Comparison of ENCODE assay signal across 9 cellular contexts in genomic region chr10:93542358-93542791, GRCh38. TPM values are rescaled to one million over a fixed set of nuclear protein-coding genes. Genes with fewer than 3 reads are reported as not detected.
DNase-seq lines count a peak whose midpoint lies in the region; ATAC-seq, FAIRE-seq and TF ChIP-seq lines count a peak whose summit lies in the region.
"Had no signal": no experiment of that assay in that cellular context is flagged by ENCODE, and none has a peak within 500 bp of the region (broad histone marks: within the 10 kb centered on the region; RNA-seq: fewer than 3 reads in every experiment).

No MANE protein-coding gene starts in this region.

- H3K27me3 ChIP-seq in endothelial cell of umbilical vein (ENCODE audit: control insufficient read depth in 2 of 2, insufficient read depth in 2 of 2, low read length in 2 of 2), result no peaks in the 10 kb centered on the region
- H3K27me3 ChIP-seq in osteoblast (ENCODE audit: insufficient read depth, low read length), result no peaks in the 10 kb centered on the region
- H3K27me3 ChIP-seq: upper lobe of left lung had no signal

- ATAC-seq in HG03175 (IDR thresholded peaks at IDR 0.05; ENCODE audit: unreplicated experiment) (no peak), GM18502 (IDR thresholded peaks at IDR 0.05; ENCODE audit: poor library complexity, unreplicated experiment) (no peak), GM18861 (IDR thresholded peaks at IDR 0.05; ENCODE audit: unreplicated experiment) (no peak)

- TF ChIP-seq CTCF in endothelial cell of umbilical vein (IDR thresholded peaks at IDR 0.05; ENCODE audit: extremely low read depth in 1 of 2, insufficient read depth in 1 of 2, low read depth in 1 of 2, low read length in 2 of 2), result no peak
- peak; percentile 1 for TF ChIP-seq CTCF in osteoblast (IDR thresholded peaks at IDR 0.05; ENCODE audit: extremely low read depth, low read depth, low read length)

- H4K20me1 ChIP-seq in endothelial cell of umbilical vein (replicated peaks; ENCODE audit: control insufficient read depth, extremely low read depth, insufficient read depth, low read length) (no peaks in the 10 kb centered on the region), osteoblast (ENCODE audit: insufficient read depth, low read length) (no peaks in the 10 kb centered on the region)

- H3K9me3 ChIP-seq in endothelial cell of umbilical vein (replicated peaks; ENCODE audit: control insufficient read depth, insufficient read depth, low read length) (no peaks in the 10 kb centered on the region), osteoblast (ENCODE audit: low read depth, low read length) (no peaks in the 10 kb centered on the region)
- H3K9me3 ChIP-seq: upper lobe of left lung had no signal

- intact Hi-C loops in endothelial cell of umbilical vein (cut with micrococcal nuclease), result no loop called here

- H2AFZ ChIP-seq in endothelial cell of umbilical vein (ENCODE audit: low read depth, low read length) (peak overlapping the region; percentile 65), osteoblast (ENCODE audit: low read length) (peak overlapping the region; percentile 57)

- no peaks in the 10 kb centered on the region for H3K79me2 ChIP-seq in endothelial cell of umbilical vein (ENCODE audit: control insufficient read depth, insufficient read depth, low read length)
- H3K79me2 ChIP-seq in osteoblast (ENCODE audit: insufficient read depth, low read length), result no peaks in the 10 kb centered on the region

- H3K4me2 ChIP-seq in endothelial cell of umbilical vein (ENCODE audit: insufficient read depth, low read length), result peak overlapping the region; percentile 78
- peak overlapping the region; percentile 82 for H3K4me2 ChIP-seq in osteoblast (ENCODE audit: insufficient read depth, low read length)

- no peak overlapping the region for H3K27ac ChIP-seq in endothelial cell of umbilical vein (ENCODE audit: insufficient read depth, low read depth, low read length)
- no peak overlapping the region for H3K27ac ChIP-seq in osteoblast (ENCODE audit: low read depth, low read length)
- H3K27ac ChIP-seq: upper lobe of left lung had no signal

- TF ChIP-seq POLR2A in endothelial cell of umbilical vein (IDR thresholded peaks at IDR 0.05; ENCODE audit: low read depth, low read length), result no peak

- DNase-seq in DMS153 (lab: John Stamatoyannopoulos, UW) (peak; percentile 70), NCI-H345 (lab: John Stamatoyannopoulos, UW) (peak; percentile 71), endothelial cell of umbilical vein (ENCODE audit: low read depth, low spot score) (peak; percentile 53), osteoblast (ENCODE audit: insufficient read length, low spot score, missing footprints) (peak; percentile 71)
- no peak for DNase-seq in activated naive CD4-positive, alpha-beta T cell treated with Interleukin-2 at 50 U/mL for 16 hours

- H3K4me1 ChIP-seq in endothelial cell of umbilical vein (ENCODE audit: control insufficient read depth, extremely low read depth, insufficient read depth, low read length), result peaks cover 5% of the 10 kb centered on the region
- H3K4me1 ChIP-seq in osteoblast (ENCODE audit: insufficient read depth, low read length), result peaks cover 3% of the 10 kb centered on the region

- no peak overlapping the region for H3K9ac ChIP-seq in endothelial cell of umbilical vein (replicated peaks; ENCODE audit: extremely low read depth, insufficient read depth, low read length)

- no TSS peak for BruUV-seq in endothelial cell of umbilical vein (replicated peaks; lab: Mats Ljungman, UMichigan)

- H3K4me3 ChIP-seq in endothelial cell of umbilical vein (replicated peaks in 1 of 3; ENCODE audit: insufficient read depth in 1 of 3, low read depth in 1 of 3, low read length in 3 of 3), result peak overlapping the region in 1 of 3 experiments; percentile 7
- peak overlapping the region; percentile 65 for H3K4me3 ChIP-seq in osteoblast (ENCODE audit: insufficient read depth, low read length)

- H3K9me1 ChIP-seq in endothelial cell of umbilical vein (replicated peaks; ENCODE audit: control insufficient read depth, extremely low read depth, insufficient read depth, low read length), result no peaks in the 10 kb centered on the region

- dilution Hi-C loops in endothelial cell of umbilical vein (cut with MboI; ENCODE audit: extremely low pct_ligation_motif_present, low sequenced_read_pairs), result no loop called here

- CTCF ChIA-PET in endothelial cell of umbilical vein (lab: Charles Lee), result interaction anchor here (0.6 to 3.4 kb wide), 20 partner anchors 8 to 316 kb away, joined by 3 to 36 read pairs (median 4); no protein-coding TSS in a partner anchor

- POLR2A ChIA-PET in endothelial cell of umbilical vein (lab: Charles Lee), result no interaction called here

- peak; percentile 92 for FAIRE-seq in endothelial cell of umbilical vein (lab: Jason Lieb, UNC)

- no peaks in the 10 kb centered on the region for H3K36me3 ChIP-seq in endothelial cell of umbilical vein (ENCODE audit: control insufficient read depth in 2 of 2, extremely low read depth in 1 of 2, insufficient read depth in 2 of 2, low read length in 2 of 2)
- no peaks in the 10 kb centered on the region for H3K36me3 ChIP-seq in osteoblast (ENCODE audit: insufficient read depth, low read length)
- H3K36me3 ChIP-seq: upper lobe of left lung had no signal

TF ChIP-seq in endothelial cell of umbilical vein, 7 proteins besides CTCF, POLR2A, EP300 and RAD21:
- TF ChIP-seq POLR2AphosphoS5 (IDR thresholded peaks at IDR 0.05; ENCODE audit: insufficient read depth, low read depth, low read length) (no peak), FOS (IDR thresholded peaks at IDR 0.05; ENCODE audit: borderline replicate concordance, insufficient read depth, low read length) (no peak), GATA2 (IDR thresholded peaks at IDR 0.05; ENCODE audit: insufficient read depth, insufficient read length, low read depth, low read length) (no peak), MAX (IDR thresholded peaks at IDR 0.05; ENCODE audit: insufficient read depth, insufficient read length) (no peak), JUN (IDR thresholded peaks at IDR 0.05; ENCODE audit: borderline replicate concordance, insufficient read depth, insufficient read length, low read depth) (no peak), MYC (IDR thresholded peaks at IDR 0.05; ENCODE audit: low read depth, low read length) (no peak), EZH2 (IDR thresholded peaks at IDR 0.05; ENCODE audit: borderline replicate concordance, low read depth, low read length, severe bottlenecking) (no peak)
TF ChIP-seq in endothelial cell of umbilical vein: peak in this region for 0.

RNA-seq across cellular contexts. Expression of gene FFAR4, which starts 24.1 kb away (rescaled TPM):
- not detected in 2 replicates for total RNA-seq in endothelial cell of umbilical vein
- not detected in 2 replicates for polyA plus RNA-seq in endothelial cell of umbilical vein
- polyA plus RNA-seq in endothelial cell of umbilical vein (2011; cell fraction: cytosol; rRNA removed), result not detected in 2 replicates
- not detected in 2 replicates for polyA plus RNA-seq in endothelial cell of umbilical vein (2011; cell fraction: nucleus; rRNA removed)
- polyA plus RNA-seq in endothelial cell of umbilical vein (2012), result not detected in 2 replicates
- polyA minus RNA-seq in endothelial cell of umbilical vein, result not detected in 2 replicates
- not detected for polyA minus RNA-seq in endothelial cell of umbilical vein (2011; cell fraction: cytosol; rRNA and poly(A)+ RNA removed)
- not detected in 2 replicates for polyA minus RNA-seq in endothelial cell of umbilical vein (2011; cell fraction: nucleus; rRNA and poly(A)+ RNA removed)
- total RNA-seq in osteoblast, result not detected in 2 replicates

RNA-seq across cellular contexts. Expression of gene CEP55, which starts 46.0 kb away (rescaled TPM):
- total RNA-seq in endothelial cell of umbilical vein, result 58.9 and 63.0 TPM in 2 replicates
- polyA plus RNA-seq in endothelial cell of umbilical vein, result 13.8 and 17.4 TPM in 2 replicates
- 32.1 and 33.5 TPM in 2 replicates for polyA plus RNA-seq in endothelial cell of umbilical vein (2011; cell fraction: cytosol; rRNA removed)
- 17.7 and 25.4 TPM in 2 replicates for polyA plus RNA-seq in endothelial cell of umbilical vein (2011; cell fraction: nucleus; rRNA removed)
- 25.8 and 64.9 TPM in 2 replicates for polyA plus RNA-seq in endothelial cell of umbilical vein (2012)
- 11.5 and 13.4 TPM in 2 replicates for polyA minus RNA-seq in endothelial cell of umbilical vein
- 25.9 TPM for polyA minus RNA-seq in endothelial cell of umbilical vein (2011; cell fraction: cytosol; rRNA and poly(A)+ RNA removed)
- polyA minus RNA-seq in endothelial cell of umbilical vein (2011; cell fraction: nucleus; rRNA and poly(A)+ RNA removed), result 7.3 and 12.3 TPM in 2 replicates
- 4.7 TPM in 2 replicates for total RNA-seq in osteoblast

RNA-seq across cellular contexts. Expression of gene RBP4, which starts 58.7 kb away (rescaled TPM):
- total RNA-seq in endothelial cell of umbilical vein (not detected in 2 replicates), osteoblast (2.1 and 3.3 TPM in 2 replicates)
- polyA plus RNA-seq in endothelial cell of umbilical vein, result not detected in 2 replicates
- not detected in 2 replicates for polyA plus RNA-seq in endothelial cell of umbilical vein (2011; cell fraction: cytosol; rRNA removed)
- polyA plus RNA-seq in endothelial cell of umbilical vein (2011; cell fraction: nucleus; rRNA removed), result not detected in 2 replicates
- polyA plus RNA-seq in endothelial cell of umbilical vein (2012), result 3.5 and 5.9 TPM in 2 replicates
- not detected in 2 replicates for polyA minus RNA-seq in endothelial cell of umbilical vein
- not detected for polyA minus RNA-seq in endothelial cell of umbilical vein (2011; cell fraction: cytosol; rRNA and poly(A)+ RNA removed)
- polyA minus RNA-seq in endothelial cell of umbilical vein (2011; cell fraction: nucleus; rRNA and poly(A)+ RNA removed), result not detected in 2 replicates

Comparison
In these comparisons a context has a peak if more than half of its experiments do, and no peak if none do; other contexts are left out.
1. RNA of gene CEP55, which starts 46.0 kb away (total RNA-seq): 58.9 to 63.0 TPM in endothelial cell of umbilical vein; 4.7 TPM in osteoblast; every median in the first group is over 10 times any median in the second.